Comparison of ENCODE assay signal across 2 cellular contexts in genomic region chr4:7514789-7515188, GRCh38.
A peak's percentile ranks its signal among the peaks of the same experiment; 100 is the strongest.
TF ChIP-seq lines count a peak whose summit lies in the region.

No MANE protein-coding gene starts in this region.

TF ChIP-seq in H1, 55 proteins besides CTCF, POLR2A, EP300 and RAD21:
- TF ChIP-seq CHD2 (IDR thresholded peaks at IDR 0.05; ENCODE audit: low read length) (no peak), TBP (IDR thresholded peaks at IDR 0.05; ENCODE audit: low read depth, low read length) (no peak), ASH2L (IDR thresholded peaks at IDR 0.05; ENCODE audit: low read length) (no peak), EZH2 (IDR thresholded peaks at IDR 0.05; ENCODE audit: low read depth, low read length, severe bottlenecking) (no peak), CEBPB (IDR thresholded peaks at IDR 0.05; ENCODE audit: low read depth, low read length) (no peak), SAP30 (IDR thresholded peaks at IDR 0.05; ENCODE audit: insufficient read depth, insufficient replicate concordance, low read length) (no peak), SIN3A (conservative IDR thresholded peaks at IDR 0.05 in 1 of 2, IDR thresholded peaks at IDR 0.05 in 1 of 2; ENCODE audit: low read depth in 1 of 2, low read length in 2 of 2) (no peak), RXRA (IDR thresholded peaks at IDR 0.05; ENCODE audit: insufficient read depth, low read depth, low read length) (no peak), TAF1 (IDR thresholded peaks at IDR 0.05; ENCODE audit: low read depth, low read length) (no peak), KDM1A (IDR thresholded peaks at IDR 0.05; ENCODE audit: borderline replicate concordance, low read length) (no peak), GABPA (IDR thresholded peaks at IDR 0.05; ENCODE audit: borderline replicate concordance, insufficient read depth, low read length) (no peak), CBX5 (IDR thresholded peaks at IDR 0.05; ENCODE audit: low read depth, low read length) (no peak), YY1 (IDR thresholded peaks at IDR 0.05; ENCODE audit: low read depth, low read length) (no peak), CHD1 (IDR thresholded peaks at IDR 0.05; ENCODE audit: low read depth, low read length) (no peak), PHF8 (conservative IDR thresholded peaks at IDR 0.05; ENCODE audit: low read depth, low read length) (no peak), TCF12 (IDR thresholded peaks at IDR 0.05; ENCODE audit: low read depth, low read length) (no peak), GTF2F1 (IDR thresholded peaks at IDR 0.05; ENCODE audit: borderline replicate concordance, low read depth, low read length) (no peak), KDM4A (IDR thresholded peaks at IDR 0.05; ENCODE audit: low read depth, low read length, severe bottlenecking) (no peak)
- TF ChIP-seq, protein P1, sequence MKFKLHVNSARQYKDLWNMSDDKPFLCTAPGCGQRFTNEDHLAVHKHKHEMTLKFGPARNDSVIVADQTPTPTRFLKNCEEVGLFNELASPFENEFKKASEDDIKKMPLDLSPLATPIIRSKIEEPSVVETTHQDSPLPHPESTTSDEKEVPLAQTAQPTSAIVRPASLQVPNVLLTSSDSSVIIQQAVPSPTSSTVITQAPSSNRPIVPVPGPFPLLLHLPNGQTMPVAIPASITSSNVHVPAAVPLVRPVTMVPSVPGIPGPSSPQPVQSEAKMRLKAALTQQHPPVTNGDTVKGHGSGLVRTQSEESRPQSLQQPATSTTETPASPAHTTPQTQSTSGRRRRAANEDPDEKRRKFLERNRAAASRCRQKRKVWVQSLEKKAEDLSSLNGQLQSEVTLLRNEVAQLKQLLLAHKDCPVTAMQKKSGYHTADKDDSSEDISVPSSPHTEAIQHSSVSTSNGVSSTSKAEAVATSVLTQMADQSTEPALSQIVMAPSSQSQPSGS (IDR thresholded peaks at IDR 0.05; ENCODE audit: low read length): no peak

TF ChIP-seq in HepG2, 621 proteins besides CTCF, POLR2A, EP300 and RAD21 (continues in another document):
- no peak for TF ChIP-seq ZNF446 (CRISPR knock-in tag; IDR thresholded peaks at IDR 0.05)
- TF ChIP-seq ZBTB3 (CRISPR knock-in tag; IDR thresholded peaks at IDR 0.05; ENCODE audit: borderline replicate concordance, low read depth): no peak
- TF ChIP-seq, protein P2, sequence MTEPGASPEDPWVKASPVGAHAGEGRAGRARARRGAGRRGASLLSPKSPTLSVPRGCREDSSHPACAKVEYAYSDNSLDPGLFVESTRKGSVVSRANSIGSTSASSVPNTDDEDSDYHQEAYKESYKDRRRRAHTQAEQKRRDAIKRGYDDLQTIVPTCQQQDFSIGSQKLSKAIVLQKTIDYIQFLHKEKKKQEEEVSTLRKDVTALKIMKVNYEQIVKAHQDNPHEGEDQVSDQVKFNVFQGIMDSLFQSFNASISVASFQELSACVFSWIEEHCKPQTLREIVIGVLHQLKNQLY (CRISPR knock-in tag; IDR thresholded peaks at IDR 0.05): no peak
- no peak for TF ChIP-seq ZNF451 (CRISPR knock-in tag; IDR thresholded peaks at IDR 0.05)
- peak; percentile 73 for TF ChIP-seq PAXIP1 (CRISPR knock-in tag; conservative IDR thresholded peaks at IDR 0.05)
- TF ChIP-seq FOXO4 (CRISPR knock-in tag; conservative IDR thresholded peaks at IDR 0.05): no peak
- TF ChIP-seq KLF6 (CRISPR knock-in tag; IDR thresholded peaks at IDR 0.05): no peak
- 0 out of 2 replicates have a peak, but pooled peaks have one; percentile 28 for TF ChIP-seq ZSCAN31 (CRISPR knock-in tag; IDR thresholded peaks at IDR 0.05; ENCODE audit: low read depth)
- no peak for TF ChIP-seq ZNF143 (CRISPR knock-in tag; IDR thresholded peaks at IDR 0.05)
- TF ChIP-seq KDM5A (IDR thresholded peaks at IDR 0.05; ENCODE audit: borderline replicate concordance, low read length): no peak
- TF ChIP-seq, protein P3, sequence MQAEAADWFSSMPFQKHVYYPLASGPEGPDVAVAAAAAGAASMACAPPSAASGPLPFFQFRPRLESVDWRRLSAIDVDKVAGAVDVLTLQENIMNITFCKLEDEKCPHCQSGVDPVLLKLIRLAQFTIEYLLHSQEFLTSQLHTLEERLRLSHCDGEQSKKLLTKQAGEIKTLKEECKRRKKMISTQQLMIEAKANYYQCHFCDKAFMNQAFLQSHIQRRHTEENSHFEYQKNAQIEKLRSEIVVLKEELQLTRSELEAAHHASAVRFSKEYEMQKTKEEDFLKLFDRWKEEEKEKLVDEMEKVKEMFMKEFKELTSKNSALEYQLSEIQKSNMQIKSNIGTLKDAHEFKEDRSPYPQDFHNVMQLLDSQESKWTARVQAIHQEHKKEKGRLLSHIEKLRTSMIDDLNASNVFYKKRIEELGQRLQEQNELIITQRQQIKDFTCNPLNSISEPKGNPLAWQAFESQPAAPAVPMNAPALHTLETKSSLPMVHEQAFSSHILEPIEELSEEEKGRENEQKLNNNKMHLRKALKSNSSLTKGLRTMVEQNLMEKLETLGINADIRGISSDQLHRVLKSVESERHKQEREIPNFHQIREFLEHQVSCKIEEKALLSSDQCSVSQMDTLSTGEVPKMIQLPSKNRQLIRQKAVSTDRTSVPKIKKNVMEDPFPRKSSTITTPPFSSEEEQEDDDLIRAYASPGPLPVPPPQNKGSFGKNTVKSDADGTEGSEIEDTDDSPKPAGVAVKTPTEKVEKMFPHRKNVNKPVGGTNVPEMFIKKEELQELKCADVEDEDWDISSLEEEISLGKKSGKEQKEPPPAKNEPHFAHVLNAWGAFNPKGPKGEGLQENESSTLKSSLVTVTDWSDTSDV (CRISPR knock-in tag; IDR thresholded peaks at IDR 0.05): no peak
- TF ChIP-seq SSRP1 (CRISPR knock-in tag; IDR thresholded peaks at IDR 0.05): no peak
- no peak for TF ChIP-seq ZNF556 (CRISPR knock-in tag; IDR thresholded peaks at IDR 0.05; ENCODE audit: borderline replicate concordance)
- TF ChIP-seq SALL1 (CRISPR knock-in tag; IDR thresholded peaks at IDR 0.05): peak; percentile 58; the same call in 1 of the 2 replicates
- TF ChIP-seq TGIF2 (CRISPR knock-in tag; IDR thresholded peaks at IDR 0.05): no peak
- TF ChIP-seq YEATS2 (CRISPR knock-in tag; IDR thresholded peaks at IDR 0.05; ENCODE audit: borderline replicate concordance): no peak
- no peak for TF ChIP-seq IKZF4 (CRISPR knock-in tag; IDR thresholded peaks at IDR 0.05; ENCODE audit: borderline replicate concordance, low read depth, not compliant biosample characterization)
- TF ChIP-seq GTF2F1 (IDR thresholded peaks at IDR 0.05; ENCODE audit: low read length): no peak
- TF ChIP-seq CREM (IDR thresholded peaks at IDR 0.05): peak; percentile 9; the same call in 1 of the 2 replicates
- TF ChIP-seq CREM (CRISPR knock-in tag; IDR thresholded peaks at IDR 0.05): no peak
- TF ChIP-seq AHDC1 (CRISPR knock-in tag; IDR thresholded peaks at IDR 0.05; ENCODE audit: borderline replicate concordance): no peak
- TF ChIP-seq TCF7 (IDR thresholded peaks at IDR 0.05; ENCODE audit: low read depth): no peak
- TF ChIP-seq HNF4G (IDR thresholded peaks at IDR 0.05; ENCODE audit: borderline replicate concordance, low read depth, low read length): peak; percentile 70
- no peak for TF ChIP-seq HNF4G (CRISPR knock-in tag; IDR thresholded peaks at IDR 0.05; ENCODE audit: borderline replicate concordance, low read depth)
- no peak for TF ChIP-seq ZFP82 (CRISPR knock-in tag; IDR thresholded peaks at IDR 0.05; ENCODE audit: borderline replicate concordance)
- no peak for TF ChIP-seq KDM3A (CRISPR knock-in tag; IDR thresholded peaks at IDR 0.05; ENCODE audit: low read depth)
- TF ChIP-seq ZNF281 (CRISPR knock-in tag; IDR thresholded peaks at IDR 0.05; ENCODE audit: borderline replicate concordance): no peak
